8 cellular contexts compared by ENCODE assay signal in genomic region chr13:51584731-51585191, GRCh38. TPM values are rescaled to one million over a fixed set of nuclear protein-coding genes. Genes with fewer than 3 reads are reported as not detected.
A peak's percentile ranks its signal among the peaks of the same experiment; 100 is the strongest.
DNase-seq lines count a peak whose midpoint lies in the region; ATAC-seq and TF ChIP-seq lines count a peak whose summit lies in the region.

No MANE protein-coding gene starts in this region.

- no peaks in the 10 kb centered on the region; the same call in 1 of the 2 replicates for H3K9me2 ChIP-seq in PC-9 (ENCODE audit: insufficient read depth)

- H4K20me1 ChIP-seq in BLaER1 treated with 17β-estradiol and CSF1 and Interleukin-3, amounts not matched to agents 10 nM and 100 nM, result peaks cover 8 to 30% (median 18%) of the 10 kb centered on the region in 11 experiments; a peak in 13 of 22 replicates
- no peaks in the 10 kb centered on the region for H4K20me1 ChIP-seq in PC-9 (ENCODE audit: insufficient read depth)

- 0 to 1% (median 0%) methylated on average over 32 to 43 of the region's 43 CpGs for WGBS in ovary, 3 donors
- WGBS in transverse colon (ENCODE audit: low coverage in 1 of 2), 2 donors, result 0% methylated on average over 17 of the region's 43 CpGs; no CpG with 5 or more reads in 1 of the 2 donors

- TF ChIP-seq POLR2A in GM19193 (IDR thresholded peaks at IDR 0.05; ENCODE audit: extremely low read depth, insufficient read depth, insufficient read length) (peak; percentile 25), ovary (IDR thresholded peaks at IDR 0.05) (no peak), transverse colon (IDR thresholded peaks at IDR 0.05) (no peak)

- peak; percentile 39 for ATAC-seq in HG03354 (IDR thresholded peaks at IDR 0.05; ENCODE audit: poor library complexity, severe bottlenecking, unreplicated experiment)

- H3K27ac ChIP-seq in BLaER1 treated with 17β-estradiol and CSF1 and Interleukin-3, amounts not matched to agents 10 nM and 100 nM, result peak overlapping the region; percentile 72 to 92 (median 90)
- H3K27ac ChIP-seq in PC-9, result peak overlapping the region; percentile 58
- H3K27ac ChIP-seq in ovary, result peak overlapping the region; percentile 69 to 70
- peak overlapping the region; percentile 88 to 98 (median 96) for H3K27ac ChIP-seq in transverse colon

- TSS peak; percentile 53 for BruUV-seq in PC-9 (replicated peaks; lab: Mats Ljungman, UMichigan)

- POLR2A ChIA-PET in PC-9 (lab: Charles Lee; ENCODE audit: unreplicated experiment), result no interaction called here

- H3F3A ChIP-seq in PC-9 (ENCODE audit: insufficient read depth, low read depth), result peaks cover 9% of the 10 kb centered on the region; the same call in 1 of the 2 replicates

- H3K27me3 ChIP-seq in BLaER1 treated with 17β-estradiol and CSF1 and Interleukin-3, amounts not matched to agents 10 nM and 100 nM, result no peaks in the 10 kb centered on the region; a peak in 1 of 22 replicates
- no peaks in the 10 kb centered on the region for H3K27me3 ChIP-seq in PC-9 (ENCODE audit: insufficient read depth, low read depth)
- H3K27me3 ChIP-seq in ovary, result no peaks in the 10 kb centered on the region
- no peaks in the 10 kb centered on the region for H3K27me3 ChIP-seq in transverse colon

- peak overlapping the region; percentile 85 to 93 (median 89) for H3K9ac ChIP-seq in BLaER1 treated with 17β-estradiol and CSF1 and Interleukin-3, amounts not matched to agents 10 nM and 100 nM

- H3K4me1 ChIP-seq in BLaER1 treated with 17β-estradiol and CSF1 and Interleukin-3, amounts not matched to agents 10 nM and 100 nM, result peaks cover 11 to 47% (median 16%) of the 10 kb centered on the region in 10 experiments; a peak in 19 of 20 replicates
- H3K4me1 ChIP-seq in PC-9 (replicated peaks; ENCODE audit: insufficient read depth) (peaks cover 35% of the 10 kb centered on the region), ovary (ENCODE audit: insufficient read depth) (peaks cover 14% of the 10 kb centered on the region), transverse colon (peaks cover 0 to 32% (median 9%) of the 10 kb centered on the region in 4 donors)

- DNase-seq in PC-9, result peak; percentile 56 to 59
- peak; percentile 70 for DNase-seq in activated naive CD4-positive, alpha-beta T cell treated with Interleukin-2 at 50 U/mL for 16 hours
- peak; percentile 67 for DNase-seq in glomerular visceral epithelial cell (ENCODE audit: extremely low spot score)
- DNase-seq in ovary, result peak in 1 of 5 donors; percentile 65
- peak; percentile 62 for DNase-seq in transverse colon

- CTCF ChIA-PET in PC-9 (lab: Charles Lee), result interaction anchor here (1.0 kb wide), 1 partner anchor 132 kb away, joined by 3 read pairs; the partner anchor contains the start of gene INTS6

- TF ChIP-seq CTCF in PC-9 (conservative IDR thresholded peaks at IDR 0.05) (no peak), ovary (IDR thresholded peaks at IDR 0.05) (no peak), transverse colon (IDR thresholded peaks at IDR 0.05) (no peak)

- H3K36me3 ChIP-seq in BLaER1 treated with 17β-estradiol and CSF1 and Interleukin-3, amounts not matched to agents 10 nM and 100 nM, result no peaks in the 10 kb centered on the region
- H3K36me3 ChIP-seq in PC-9 (ENCODE audit: low read depth) (no peaks in the 10 kb centered on the region), ovary (no peaks in the 10 kb centered on the region), transverse colon (no peaks in the 10 kb centered on the region)

- H3K4me3 ChIP-seq in BLaER1 treated with 17β-estradiol and CSF1 and Interleukin-3, amounts not matched to agents 10 nM and 100 nM, result peak overlapping the region; percentile 81 to 98 (median 94)
- H3K4me3 ChIP-seq in PC-9 (peak overlapping the region; percentile 91), ovary (peak overlapping the region; percentile 93), transverse colon (peak overlapping the region; percentile 75 to 95 (median 78))

- peaks cover 50% of the 10 kb centered on the region for H3K79me2 ChIP-seq in PC-9 (ENCODE audit: low read depth)

- no peaks in the 10 kb centered on the region for H3K9me3 ChIP-seq in BLaER1 treated with 17β-estradiol and CSF1 and Interleukin-3, amounts not matched to agents 10 nM and 100 nM (replicated peaks in 1 of 11)
- H3K9me3 ChIP-seq in PC-9 (ENCODE audit: insufficient read depth, low read depth) (no peaks in the 10 kb centered on the region; the same call in 1 of the 2 replicates), ovary (no peaks in the 10 kb centered on the region), transverse colon (no peaks in the 10 kb centered on the region)

- TF ChIP-seq EP300 in ovary (IDR thresholded peaks at IDR 0.05), result no peak
- TF ChIP-seq EP300 in transverse colon (IDR thresholded peaks at IDR 0.05; ENCODE audit: low read depth), result no peak

- in situ Hi-C loops in transverse colon (cut with MboI; ENCODE audit: low pct_ligation_motif_present in 1 of 4, low pct_unique_long_range_greater_than_20kb in 1 of 4, low sequenced_read_pairs in 3 of 4), result loop anchor here in 3 of 4 donors (10.0 to 25.0 kb wide), 3 partner anchors 130 to 220 kb away; partner anchors contain the start of genes DHRS12 (in 1 of the 3) and INTS6 (in 1 of the 3)

- H2AFZ ChIP-seq in PC-9, result peak overlapping the region; percentile 100

- intact Hi-C loops in PC-9 (cut with micrococcal nuclease; ENCODE audit: unreplicated experiment) (loop anchor here (1.0 to 2.0 kb wide), 5 partner anchors 60 to 213 kb away; partner anchors contain the start of gene INTS6), ovary (cut with DNase I) (loop anchor here (2.0 to 10.0 kb wide), 6 partner anchors 130 to 1460 kb away; partner anchors contain the start of genes DHRS12 (in 3 of the 4) and INTS6 (in 3 of the 4)), transverse colon (cut with DNase I; ENCODE audit: low total_unique reads) (loop anchor here (5.0 to 10.0 kb wide), 3 partner anchors 132 to 220 kb away; partner anchors contain the start of genes DHRS12 and INTS6)

- peak overlapping the region; percentile 81 to 91 (median 88) for H3K4me2 ChIP-seq in BLaER1 treated with 17β-estradiol and CSF1 and Interleukin-3, amounts not matched to agents 10 nM and 100 nM
- H3K4me2 ChIP-seq in PC-9, result peak overlapping the region; percentile 88

RNA-seq across cellular contexts. Expression of gene WDFY2, which starts 0.5 kb away (rescaled TPM):
- total RNA-seq in PC-9 (2021) (14.1 and 14.3 TPM in 2 replicates), ovary (10 to 100 TPM in 6 of 7 donors, 1 to 10 TPM in 1; 9.9 to 17.9 (median 14.9) TPM), transverse colon (10 to 100 TPM in 1 of 4 donors, 1 to 10 TPM in 3; 2.4 to 12.3 (median 6.7) TPM)
- 10 to 100 TPM in 1 of 2 donors, 1 to 10 TPM in 1; 5.4 to 11.6 TPM for polyA plus RNA-seq in ovary
